In the genomic region with DNA sequence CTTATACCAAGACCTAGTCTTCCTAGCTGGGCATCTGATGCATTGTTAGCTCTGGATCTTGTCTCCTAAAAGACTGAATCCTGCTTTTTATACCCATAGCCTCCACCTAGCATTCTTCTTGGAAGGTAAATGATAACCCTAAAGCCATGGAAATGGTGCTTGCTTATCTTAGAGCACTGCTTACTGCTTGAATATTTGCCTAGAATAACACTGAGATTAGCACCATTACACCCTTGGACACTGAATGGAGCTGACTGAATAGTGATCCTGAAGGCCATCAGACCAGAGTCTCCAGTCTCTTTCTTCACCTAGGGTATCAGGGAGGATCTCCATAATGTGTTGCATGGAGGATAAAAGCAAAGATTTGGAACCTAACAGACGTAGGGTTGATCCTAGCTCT, we compare ENCODE assay signal across 2 cellular contexts.
TF ChIP-seq lines count a peak whose summit lies in the region.

No MANE protein-coding gene starts in this region.

TF ChIP-seq in SK-N-SH, 30 proteins besides CTCF, POLR2A, EP300 and RAD21 (continued from another document):
- TF ChIP-seq, protein P1, sequence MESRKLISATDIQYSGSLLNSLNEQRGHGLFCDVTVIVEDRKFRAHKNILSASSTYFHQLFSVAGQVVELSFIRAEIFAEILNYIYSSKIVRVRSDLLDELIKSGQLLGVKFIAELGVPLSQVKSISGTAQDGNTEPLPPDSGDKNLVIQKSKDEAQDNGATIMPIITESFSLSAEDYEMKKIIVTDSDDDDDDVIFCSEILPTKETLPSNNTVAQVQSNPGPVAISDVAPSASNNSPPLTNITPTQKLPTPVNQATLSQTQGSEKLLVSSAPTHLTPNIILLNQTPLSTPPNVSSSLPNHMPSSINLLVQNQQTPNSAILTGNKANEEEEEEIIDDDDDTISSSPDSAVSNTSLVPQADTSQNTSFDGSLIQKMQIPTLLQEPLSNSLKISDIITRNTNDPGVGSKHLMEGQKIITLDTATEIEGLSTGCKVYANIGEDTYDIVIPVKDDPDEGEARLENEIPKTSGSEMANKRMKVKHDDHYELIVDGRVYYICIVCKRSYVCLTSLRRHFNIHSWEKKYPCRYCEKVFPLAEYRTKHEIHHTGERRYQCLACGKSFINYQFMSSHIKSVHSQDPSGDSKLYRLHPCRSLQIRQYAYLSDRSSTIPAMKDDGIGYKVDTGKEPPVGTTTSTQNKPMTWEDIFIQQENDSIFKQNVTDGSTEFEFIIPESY (IDR thresholded peaks at IDR 0.05; ENCODE audit: borderline replicate concordance, low read depth), result no peak
- TF ChIP-seq RCOR1 (IDR thresholded peaks at IDR 0.05; ENCODE audit: low read length) (no peak), RXRA (IDR thresholded peaks at IDR 0.05; ENCODE audit: borderline replicate concordance, low read depth) (no peak), SIN3A (IDR thresholded peaks at IDR 0.05; ENCODE audit: borderline replicate concordance, low read depth, low read length) (no peak)
TF ChIP-seq in SK-N-SH: peak in this region for 0.

TF ChIP-seq in SK-N-SH treated with all-trans-retinoic acid at 6 μM for 48 hours, 23 proteins besides CTCF, POLR2A, EP300 and RAD21 (continued from another document):
- TF ChIP-seq, protein P2, sequence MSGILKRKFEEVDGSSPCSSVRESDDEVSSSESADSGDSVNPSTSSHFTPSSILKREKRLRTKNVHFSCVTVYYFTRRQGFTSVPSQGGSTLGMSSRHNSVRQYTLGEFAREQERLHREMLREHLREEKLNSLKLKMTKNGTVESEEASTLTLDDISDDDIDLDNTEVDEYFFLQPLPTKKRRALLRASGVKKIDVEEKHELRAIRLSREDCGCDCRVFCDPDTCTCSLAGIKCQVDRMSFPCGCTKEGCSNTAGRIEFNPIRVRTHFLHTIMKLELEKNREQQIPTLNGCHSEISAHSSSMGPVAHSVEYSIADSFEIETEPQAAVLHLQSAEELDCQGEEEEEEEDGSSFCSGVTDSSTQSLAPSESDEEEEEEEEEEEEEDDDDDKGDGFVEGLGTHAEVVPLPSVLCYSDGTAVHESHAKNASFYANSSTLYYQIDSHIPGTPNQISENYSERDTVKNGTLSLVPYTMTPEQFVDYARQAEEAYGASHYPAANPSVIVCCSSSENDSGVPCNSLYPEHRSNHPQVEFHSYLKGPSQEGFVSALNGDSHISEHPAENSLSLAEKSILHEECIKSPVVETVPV (CRISPR knock-in tag; IDR thresholded peaks at IDR 0.05), result no peak
- TF ChIP-seq, protein P3, sequence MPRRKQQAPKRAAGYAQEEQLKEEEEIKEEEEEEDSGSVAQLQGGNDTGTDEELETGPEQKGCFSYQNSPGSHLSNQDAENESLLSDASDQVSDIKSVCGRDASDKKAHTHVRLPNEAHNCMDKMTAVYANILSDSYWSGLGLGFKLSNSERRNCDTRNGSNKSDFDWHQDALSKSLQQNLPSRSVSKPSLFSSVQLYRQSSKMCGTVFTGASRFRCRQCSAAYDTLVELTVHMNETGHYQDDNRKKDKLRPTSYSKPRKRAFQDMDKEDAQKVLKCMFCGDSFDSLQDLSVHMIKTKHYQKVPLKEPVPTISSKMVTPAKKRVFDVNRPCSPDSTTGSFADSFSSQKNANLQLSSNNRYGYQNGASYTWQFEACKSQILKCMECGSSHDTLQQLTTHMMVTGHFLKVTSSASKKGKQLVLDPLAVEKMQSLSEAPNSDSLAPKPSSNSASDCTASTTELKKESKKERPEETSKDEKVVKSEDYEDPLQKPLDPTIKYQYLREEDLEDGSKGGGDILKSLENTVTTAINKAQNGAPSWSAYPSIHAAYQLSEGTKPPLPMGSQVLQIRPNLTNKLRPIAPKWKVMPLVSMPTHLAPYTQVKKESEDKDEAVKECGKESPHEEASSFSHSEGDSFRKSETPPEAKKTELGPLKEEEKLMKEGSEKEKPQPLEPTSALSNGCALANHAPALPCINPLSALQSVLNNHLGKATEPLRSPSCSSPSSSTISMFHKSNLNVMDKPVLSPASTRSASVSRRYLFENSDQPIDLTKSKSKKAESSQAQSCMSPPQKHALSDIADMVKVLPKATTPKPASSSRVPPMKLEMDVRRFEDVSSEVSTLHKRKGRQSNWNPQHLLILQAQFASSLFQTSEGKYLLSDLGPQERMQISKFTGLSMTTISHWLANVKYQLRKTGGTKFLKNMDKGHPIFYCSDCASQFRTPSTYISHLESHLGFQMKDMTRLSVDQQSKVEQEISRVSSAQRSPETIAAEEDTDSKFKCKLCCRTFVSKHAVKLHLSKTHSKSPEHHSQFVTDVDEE (CRISPR knock-in tag; IDR thresholded peaks at IDR 0.05), result no peak
- TF ChIP-seq ESRRG (CRISPR knock-in tag; IDR thresholded peaks at IDR 0.05), result no peak
TF ChIP-seq in SK-N-SH treated with all-trans-retinoic acid at 6 μM for 48 hours: peak in this region for 0.
